ENCODE assay signal across 25 cellular contexts in genomic region chr9:105291422-105291859, GRCh38. TPM values are rescaled to one million over a fixed set of nuclear protein-coding genes. Genes with fewer than 3 reads are reported as not detected.
DNase-seq lines count a peak whose midpoint lies in the region; ATAC-seq, FAIRE-seq and TF ChIP-seq lines count a peak whose summit lies in the region.
"Had no signal": no experiment of that assay in that cellular context is flagged by ENCODE, and none has a peak within 500 bp of the region (broad histone marks: within the 10 kb centered on the region; RNA-seq: fewer than 3 reads in every experiment).

No MANE protein-coding gene starts in this region.

- peaks cover 0 to 48% (median 11%) of the 10 kb centered on the region in 12 donors for H3K4me1 ChIP-seq in heart left ventricle
- H3K4me1 ChIP-seq in astrocyte (ENCODE audit: insufficient read depth, low read length): peaks cover 5% of the 10 kb centered on the region
- H3K4me1 ChIP-seq in iPS-18a (ENCODE audit: control insufficient read depth, low read depth, low read length): peaks cover 74% of the 10 kb centered on the region
- H3K4me1 ChIP-seq in ovary (ENCODE audit: insufficient read depth): peaks cover 5% of the 10 kb centered on the region

- H3K9me3 ChIP-seq in heart left ventricle (peaks cover 0 to 6% (median 0%) of the 10 kb centered on the region in 12 donors), astrocyte (ENCODE audit: insufficient read depth, low read depth, low read length) (no peaks in the 10 kb centered on the region), iPS-18a (ENCODE audit: control insufficient read depth, low read depth, low read length) (no peaks in the 10 kb centered on the region), ovary (no peaks in the 10 kb centered on the region)
- H3K9me3 ChIP-seq: vagina had no signal

- intact Hi-C loops in heart left ventricle (cut with DNase I) (loop anchor here in 5 of 10 donors (5.0 to 10.0 kb wide), 4 partner anchors 44 to 127 kb away; partner anchors contain the start of gene SLC44A1 (in 1 of the 5)), left cardiac atrium (cut with DNase I) (no loop called here), ovary (cut with DNase I) (no loop called here)

- WGBS in heart left ventricle, 4 donors: 44 to 73% (median 63%) methylated on average over 1 of the region's 1 CpG
- WGBS in ovary, 3 donors: 14 to 48% (median 27%) methylated on average over 1 of the region's 1 CpG

- TF ChIP-seq EP300 in ovary (IDR thresholded peaks at IDR 0.05): no peak

- FAIRE-seq in astrocyte (lab: Jason Lieb, UNC): no peak
- FAIRE-seq: G401.6, TTC549 had no signal

- peaks cover 59% of the 10 kb centered on the region for H3K4me1 Mint-ChIP-seq in astrocyte (ENCODE audit: low read depth, unreplicated experiment)
- H3K4me1 Mint-ChIP-seq: memory B cell had no signal

- ATAC-seq in heart left ventricle (peak in 2 of 4 donors; percentile 7), left cardiac atrium (no peak), HG02763 (IDR thresholded peaks at IDR 0.05; ENCODE audit: unreplicated experiment) (no peak)
- ATAC-seq: activated CD8-positive, alpha-beta memory T cell treated with anti-CD3 and anti-CD28 coated beads, Interleukin-2, amount 10 ng/mL, durations not matched to agents 7 days and 5 days; activated T-helper 17 cell treated with anti-CD3 and anti-CD28 coated beads, Interleukin-2, amount 50 U/mL, for 72 hours; natural killer cell had no signal

- no peak for DNase-seq in heart left ventricle
- DNase-seq in left cardiac atrium: no peak
- DNase-seq in astrocyte (ENCODE audit: low read depth): no peak
- DNase-seq in stimulated activated naive CD4-positive, alpha-beta T cell treated with Interleukin-2 at 50 U/mL for 16 hours (lab: John Stamatoyannopoulos, UW): no peak
- no peak for DNase-seq in ovary
- DNase-seq: activated CD4-positive, alpha-beta T cell treated with anti-CD3 and anti-CD28 coated beads for 4 hours; activated CD8-positive, alpha-beta memory T cell treated with anti-CD3 and anti-CD28 coated beads, Interleukin-2, amount 10 ng/mL, durations not matched to agents 7 days and 5 days; effector CD4-positive, alpha-beta T cell; H7; head of caudate nucleus; natural killer cell; NCI-H1048; NCI-H2081; SW 1271 had no signal

- no peaks in the 10 kb centered on the region for H3K79me2 ChIP-seq in astrocyte (ENCODE audit: insufficient read depth, low read length)

- no peak overlapping the region for H2AFZ ChIP-seq in astrocyte (ENCODE audit: low read depth, low read length)

- peak overlapping the region; percentile 63 for H3K27ac Mint-ChIP-seq in astrocyte (ENCODE audit: unreplicated experiment)
- H3K27ac Mint-ChIP-seq: activated CD8-positive, alpha-beta memory T cell treated with anti-CD3 and anti-CD28 coated beads, Interleukin-2, amount 10 ng/mL, durations not matched to agents 7 days and 5 days; activated T-helper 17 cell treated with anti-CD3 and anti-CD28 coated beads, Interleukin-2, amount 50 U/mL, for 72 hours; memory B cell; natural killer cell had no signal

- no peak overlapping the region for H3K4me2 ChIP-seq in astrocyte (ENCODE audit: low read length)

- H3K36me3 Mint-ChIP-seq in astrocyte (ENCODE audit: low read depth, unreplicated experiment): no peaks in the 10 kb centered on the region
- H3K36me3 Mint-ChIP-seq: activated CD8-positive, alpha-beta memory T cell treated with anti-CD3 and anti-CD28 coated beads, Interleukin-2, amount 10 ng/mL, durations not matched to agents 7 days and 5 days; memory B cell; natural killer cell had no signal

- no peaks in the 10 kb centered on the region for H4K20me1 ChIP-seq in astrocyte (ENCODE audit: insufficient read depth, low read length)

- H3K27me3 Mint-ChIP-seq in astrocyte (ENCODE audit: low read depth, unreplicated experiment): no peaks in the 10 kb centered on the region
- H3K27me3 Mint-ChIP-seq: activated CD8-positive, alpha-beta memory T cell treated with anti-CD3 and anti-CD28 coated beads, Interleukin-2, amount 10 ng/mL, durations not matched to agents 7 days and 5 days; activated T-helper 17 cell treated with anti-CD3 and anti-CD28 coated beads, Interleukin-2, amount 50 U/mL, for 72 hours; IgD-negative memory B cell; memory B cell had no signal

- no peaks in the 10 kb centered on the region for H3K27me3 ChIP-seq in heart left ventricle
- H3K27me3 ChIP-seq in astrocyte (ENCODE audit: insufficient read depth, low read length): no peaks in the 10 kb centered on the region
- no peaks in the 10 kb centered on the region for H3K27me3 ChIP-seq in iPS-18a (ENCODE audit: control insufficient read depth, insufficient read depth, low read length)
- H3K27me3 ChIP-seq in ovary: no peaks in the 10 kb centered on the region
- H3K27me3 ChIP-seq: vagina had no signal

- no peaks in the 10 kb centered on the region for H3K36me3 ChIP-seq in heart left ventricle
- no peaks in the 10 kb centered on the region for H3K36me3 ChIP-seq in astrocyte (ENCODE audit: insufficient read depth, low read length)
- no peaks in the 10 kb centered on the region for H3K36me3 ChIP-seq in iPS-18a (ENCODE audit: control insufficient read depth, low read depth, low read length)
- no peaks in the 10 kb centered on the region for H3K36me3 ChIP-seq in ovary
- H3K36me3 ChIP-seq: vagina had no signal

- H3K9ac ChIP-seq in astrocyte (ENCODE audit: low read length): no peak overlapping the region
- H3K9ac ChIP-seq in iPS-18a (ENCODE audit: low read length): no peak overlapping the region

- no peak for TF ChIP-seq CTCF in heart left ventricle (IDR thresholded peaks at IDR 0.05)
- no peak for TF ChIP-seq CTCF in astrocyte (IDR thresholded peaks at IDR 0.05; ENCODE audit: insufficient read depth, low read depth, low read length)
- TF ChIP-seq CTCF in ovary (IDR thresholded peaks at IDR 0.05): no peak

- H3K4me3 ChIP-seq in heart left ventricle (peak overlapping the region in 1 of 12 donors; percentile 3), astrocyte (ENCODE audit: insufficient read depth, low read depth, low read length) (no peak overlapping the region), iPS-18a (ENCODE audit: low read length) (no peak overlapping the region), ovary (no peak overlapping the region)
- H3K4me3 ChIP-seq: skin epidermis, vagina had no signal

- no peaks in the 10 kb centered on the region for H3K9me3 Mint-ChIP-seq in astrocyte (ENCODE audit: unreplicated experiment)
- H3K9me3 Mint-ChIP-seq: activated T-helper 17 cell treated with anti-CD3 and anti-CD28 coated beads, Interleukin-2, amount 50 U/mL, for 72 hours; IgD-negative memory B cell; memory B cell; natural killer cell had no signal

- H3K4me3 Mint-ChIP-seq in astrocyte (ENCODE audit: unreplicated experiment): no peak overlapping the region
- H3K4me3 Mint-ChIP-seq: activated CD8-positive, alpha-beta memory T cell treated with anti-CD3 and anti-CD28 coated beads, Interleukin-2, amount 10 ng/mL, durations not matched to agents 7 days and 5 days; activated T-helper 17 cell treated with anti-CD3 and anti-CD28 coated beads, Interleukin-2, amount 50 U/mL, for 72 hours; IgD-negative memory B cell; memory B cell; natural killer cell had no signal

- H3K27ac ChIP-seq in heart left ventricle (peak overlapping the region in 8 of 12 donors; percentile 24 to 77 (median 44)), astrocyte (ENCODE audit: low read depth, low read length) (no peak overlapping the region), iPS-18a (ENCODE audit: low read length) (peak overlapping the region; percentile 60), temporal lobe (ENCODE audit: low read depth, low read length) (peak overlapping the region; percentile 92), ovary (no peak overlapping the region)
- H3K27ac ChIP-seq: C4-2B, vagina had no signal

- no peak for TF ChIP-seq POLR2A in heart left ventricle (IDR thresholded peaks at IDR 0.05)
- no peak for TF ChIP-seq POLR2A in ovary (IDR thresholded peaks at IDR 0.05)

RNA-seq across cellular contexts. Expression of gene SLC44A1, which starts 47.0 kb away (rescaled TPM):
- total RNA-seq in heart left ventricle (10 to 100 TPM; 14.6 to 29.4 (median 21.3) TPM), left cardiac atrium (10 to 100 TPM; 16.9 to 17.3 TPM), astrocyte (43.8 and 46.9 TPM in 2 replicates), temporal lobe (41.1 TPM), ovary (10 to 100 TPM; 19.1 to 34.7 (median 30.0) TPM)
- polyA plus RNA-seq in heart left ventricle (10 to 100 TPM in 1 of 2 donors, 1 to 10 TPM in 1; 5.1 to 21.5 TPM), ovary (10 to 100 TPM in 1 of 2 donors, 1 to 10 TPM in 1; 8.8 to 25.1 TPM)

Comparison
In these comparisons a context has a peak if more than half of its experiments do, and no peak if none do; other contexts are left out.
1. H3K27ac ChIP-seq: peak in heart left ventricle (8 of 12), iPS-18a (single experiment) and temporal lobe (single experiment); none in astrocyte (single experiment) and ovary (0 of 2).